17 cellular contexts compared by ENCODE assay signal in the genomic region with DNA sequence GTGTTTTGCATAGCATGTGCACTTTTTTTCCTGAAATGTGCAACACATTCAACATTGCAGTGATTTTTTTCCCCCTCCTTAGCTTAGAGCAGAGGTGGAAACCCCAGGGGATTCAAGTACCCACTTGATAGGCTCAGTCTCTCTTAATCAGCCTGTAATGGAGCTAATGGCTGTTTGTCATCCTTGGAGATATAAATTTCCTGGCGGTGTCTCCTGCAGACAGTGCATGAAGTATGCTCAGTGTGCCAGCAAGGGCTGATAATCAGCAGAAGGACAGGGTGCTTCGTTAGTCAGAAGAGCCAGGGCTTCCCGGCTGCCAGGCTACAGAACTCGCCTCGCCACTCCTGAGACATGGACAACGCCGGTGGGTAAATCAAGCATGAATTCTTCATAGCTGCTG.
DNase-seq lines count a peak whose midpoint lies in the region; ATAC-seq and TF ChIP-seq lines count a peak whose summit lies in the region.
"Had no signal": no experiment of that assay in that cellular context is flagged by ENCODE, and none has a peak within 500 bp of the region (broad histone marks: within the 10 kb centered on the region; RNA-seq: fewer than 3 reads in every experiment).

No MANE protein-coding gene starts in this region.

- TF ChIP-seq RAD21 in SK-N-SH (IDR thresholded peaks at IDR 0.05; ENCODE audit: low read length), result no peak

- WGBS in SK-N-SH (ENCODE audit: low lambda C conversion rate), result 85% methylated on average over 7 of the region's 7 CpGs
- WGBS in testis, 2 donors, result 37 to 50% methylated on average over 3 to 7 of the region's 7 CpGs
- WGBS in spleen, 5 donors, result 70 to 87% (median 80%) methylated on average over 7 of the region's 7 CpGs

- no peak overlapping the region for H3K9ac ChIP-seq in SK-N-SH

- H3K79me2 ChIP-seq in SK-N-SH (ENCODE audit: insufficient read depth), result no peaks in the 10 kb centered on the region

- peak; percentile 51 for ATAC-seq in SK-N-SH treated with all-trans-retinoic acid at 6 μM for 48 hours
- ATAC-seq: naive thymus-derived CD8-positive, alpha-beta T cell had no signal

- no peak for TF ChIP-seq POLR2A in testis (IDR thresholded peaks at IDR 0.05)
- TF ChIP-seq POLR2A in spleen (IDR thresholded peaks at IDR 0.05), result no peak

- H3K4me2 ChIP-seq in SK-N-SH, result no peak overlapping the region

- H3K4me3 ChIP-seq in SK-N-SH (ENCODE audit: low read depth in 2 of 2, low read length in 1 of 2), result no peak overlapping the region
- no peak overlapping the region for H3K4me3 ChIP-seq in epithelial cell of esophagus (ENCODE audit: low read length)
- H3K4me3 ChIP-seq in testis, result no peak overlapping the region
- H3K4me3 ChIP-seq in spleen, result no peak overlapping the region
- no peak overlapping the region for H3K4me3 ChIP-seq in CD4-positive, alpha-beta memory T cell (ENCODE audit: low read length in 2 of 2)

- no peak for TF ChIP-seq EP300 in SK-N-SH (IDR thresholded peaks at IDR 0.05; ENCODE audit: borderline replicate concordance in 1 of 2, low read depth in 1 of 2, low read length in 1 of 2)

- no peaks in the 10 kb centered on the region for H3K27me3 Mint-ChIP-seq in CD4-positive, alpha-beta memory T cell
- H3K27me3 Mint-ChIP-seq: activated CD4-positive, alpha-beta memory T cell treated with anti-CD3 and anti-CD28 coated beads for 36 hours; activated naive CD8-positive, alpha-beta T cell; CD4-positive, alpha-beta T cell; naive thymus-derived CD8-positive, alpha-beta T cell; stimulated activated naive CD8-positive, alpha-beta T cell treated with anti-CD3 and anti-CD28 coated beads, Interleukin-15, Interleukin-2, amounts not matched to agents 100 ng/mL and 50 ng/mL, for 24 hours had no signal

- DNase-seq in SK-N-SH (no peak), NCI-H524 treated with DMSO at 0.1 percent for 48 hours (lab: John Stamatoyannopoulos, UW) (peak; percentile 92), epithelial cell of esophagus (ENCODE audit: low read depth) (peak; percentile 9), testis (peak; percentile 67), spleen (no peak), midbrain (lab: John Stamatoyannopoulos, UW) (no peak)
- no peak for DNase-seq in CD4-positive, alpha-beta memory T cell
- DNase-seq: activated CD4-positive, alpha-beta memory T cell treated with anti-CD3 and anti-CD28 coated beads for 36 hours; activated T-cell treated with anti-CD3 and anti-CD28 coated beads, Interleukin-2, amount 50 U/mL, for 1 hour; CD4-positive, alpha-beta T cell; naive thymus-derived CD8-positive, alpha-beta T cell; NCI-H187; NCI-H748 treated with DMSO at 0.1 percent for 48 hours; stimulated activated CD4-positive, alpha-beta T cell treated with anti-CD3 and anti-CD28 coated beads, Interleukin-15, amount 100 ng/mL, for 24 hours had no signal

- no peak overlapping the region for H3K4me3 Mint-ChIP-seq in CD4-positive, alpha-beta memory T cell
- H3K4me3 Mint-ChIP-seq: activated CD4-positive, alpha-beta memory T cell treated with anti-CD3 and anti-CD28 coated beads for 36 hours; activated naive CD8-positive, alpha-beta T cell; CD4-positive, alpha-beta T cell; stimulated activated naive CD8-positive, alpha-beta T cell treated with anti-CD3 and anti-CD28 coated beads, Interleukin-15, Interleukin-2, amounts not matched to agents 100 ng/mL and 50 ng/mL, for 24 hours had no signal

- H3K36me3 ChIP-seq in SK-N-SH (replicated peaks in 1 of 2; ENCODE audit: control insufficient read depth in 1 of 2, insufficient read depth in 2 of 2, low read length in 1 of 2) (no peaks in the 10 kb centered on the region), testis (ENCODE audit: low read depth, missing control alignments) (no peaks in the 10 kb centered on the region), spleen (no peaks in the 10 kb centered on the region)
- H3K36me3 ChIP-seq in CD4-positive, alpha-beta memory T cell (ENCODE audit: insufficient read depth, low read length), result no peaks in the 10 kb centered on the region

- intact Hi-C loops in testis (cut with DNase I; ENCODE audit: low total_unique reads), result no loop called here
- intact Hi-C loops in spleen (cut with DNase I; ENCODE audit: low total_unique reads), result no loop called here
- intact Hi-C loops in CD4-positive, alpha-beta memory T cell (cut with micrococcal nuclease), result no loop called here

- H3F3A ChIP-seq in SK-N-SH (replicated peaks; ENCODE audit: insufficient read depth), result peaks cover 13% of the 10 kb centered on the region

- POLR2A ChIA-PET in SK-N-SH (lab: Yijun Ruan, JAX), result no interaction called here
- POLR2A ChIA-PET in CD4-positive, alpha-beta memory T cell (lab: Charles Lee; ENCODE audit: partially characterized antibody), result interaction anchor here (2.1 kb wide), 1 partner anchor 8 kb away, joined by 5 read pairs; no protein-coding TSS in a partner anchor

- TF ChIP-seq CTCF in SK-N-SH (IDR thresholded peaks at IDR 0.05) (no peak), epithelial cell of esophagus (IDR thresholded peaks at IDR 0.05; ENCODE audit: insufficient read depth, low read depth, low read length, missing control alignments) (no peak), testis (IDR thresholded peaks at IDR 0.05) (no peak), spleen (IDR thresholded peaks at IDR 0.05 in 8 of 11, conservative IDR thresholded peaks at IDR 0.05 in 3 of 11) (no peak)

- H3K27ac Mint-ChIP-seq in CD4-positive, alpha-beta memory T cell, result peak overlapping the region in 1 of 7 donors; percentile 22
- H3K27ac Mint-ChIP-seq: activated CD4-positive, alpha-beta memory T cell treated with anti-CD3 and anti-CD28 coated beads for 36 hours; activated naive CD8-positive, alpha-beta T cell; CD4-positive, alpha-beta T cell; naive thymus-derived CD8-positive, alpha-beta T cell; stimulated activated naive CD8-positive, alpha-beta T cell treated with anti-CD3 and anti-CD28 coated beads, Interleukin-15, Interleukin-2, amounts not matched to agents 100 ng/mL and 50 ng/mL, for 24 hours had no signal

- H3K4me1 ChIP-seq in SK-N-SH (ENCODE audit: control insufficient read depth in 1 of 2, insufficient read depth in 2 of 2, low read depth in 1 of 2, low read length in 1 of 2) (peaks cover 0 to 5% of the 10 kb centered on the region in 2 experiments; a peak in 3 of 4 replicates), testis (peaks cover 3% of the 10 kb centered on the region), spleen (peaks cover 6 to 19% (median 14%) of the 10 kb centered on the region in 6 donors)
- no peaks in the 10 kb centered on the region for H3K4me1 ChIP-seq in CD4-positive, alpha-beta memory T cell (ENCODE audit: insufficient read depth, low read length)

- no peaks in the 10 kb centered on the region for H3K9me2 ChIP-seq in SK-N-SH

- H4K20me1 ChIP-seq in SK-N-SH (ENCODE audit: insufficient read depth), result no peaks in the 10 kb centered on the region

- H3K27me3 ChIP-seq in SK-N-SH (ENCODE audit: insufficient read depth), result no peaks in the 10 kb centered on the region
- H3K27me3 ChIP-seq in testis, result no peaks in the 10 kb centered on the region
- no peaks in the 10 kb centered on the region for H3K27me3 ChIP-seq in spleen (replicated peaks in 1 of 7)
- H3K27me3 ChIP-seq in CD4-positive, alpha-beta memory T cell (ENCODE audit: insufficient read depth, low read length), result no peaks in the 10 kb centered on the region

- no peak overlapping the region for H2AFZ ChIP-seq in SK-N-SH (ENCODE audit: low read depth)

- no peak overlapping the region for H3K27ac ChIP-seq in SK-N-SH (ENCODE audit: low read depth in 2 of 2, low read length in 1 of 2)
- no peak overlapping the region for H3K27ac ChIP-seq in testis
- no peak overlapping the region for H3K27ac ChIP-seq in spleen
- no peak overlapping the region for H3K27ac ChIP-seq in CD4-positive, alpha-beta memory T cell (ENCODE audit: low read depth, low read length)

- H3K4me1 Mint-ChIP-seq in CD4-positive, alpha-beta memory T cell, result peaks cover 23 to 60% (median 39%) of the 10 kb centered on the region in 4 donors

- H3K9me3 ChIP-seq in SK-N-SH (no peaks in the 10 kb centered on the region), testis (no peaks in the 10 kb centered on the region), spleen (no peaks in the 10 kb centered on the region)
- no peaks in the 10 kb centered on the region for H3K9me3 ChIP-seq in CD4-positive, alpha-beta memory T cell (ENCODE audit: control insufficient read depth in 1 of 2, low read length in 2 of 2)

- CTCF ChIA-PET in SK-N-SH (lab: Yijun Ruan, JAX), result interaction anchor here (0.9 to 1.5 kb wide), 2 partner anchors 16 to 33 kb away, joined by 3 to 4 read pairs; no protein-coding TSS in a partner anchor
- CTCF ChIA-PET in CD4-positive, alpha-beta memory T cell (lab: Charles Lee; ENCODE audit: partially characterized antibody), result no interaction called here

- H3K36me3 Mint-ChIP-seq in CD4-positive, alpha-beta memory T cell, result peaks cover 4% of the 10 kb centered on the region in 2 donors
- H3K36me3 Mint-ChIP-seq: activated CD4-positive, alpha-beta memory T cell treated with anti-CD3 and anti-CD28 coated beads for 36 hours; naive thymus-derived CD8-positive, alpha-beta T cell had no signal

- H3K9me3 Mint-ChIP-seq in CD4-positive, alpha-beta memory T cell, result peaks cover 0 to 3% (median 0%) of the 10 kb centered on the region in 8 donors
- H3K9me3 Mint-ChIP-seq: activated CD4-positive, alpha-beta memory T cell treated with anti-CD3 and anti-CD28 coated beads for 36 hours; CD4-positive, alpha-beta T cell; naive thymus-derived CD8-positive, alpha-beta T cell; stimulated activated naive CD8-positive, alpha-beta T cell treated with anti-CD3 and anti-CD28 coated beads, Interleukin-15, Interleukin-2, amounts not matched to agents 100 ng/mL and 50 ng/mL, for 24 hours had no signal

TF ChIP-seq in SK-N-SH treated with all-trans-retinoic acid at 6 μM for 48 hours, 23 proteins besides CTCF, POLR2A, EP300 and RAD21:
- TF ChIP-seq ZNF565 (CRISPR knock-in tag; conservative IDR thresholded peaks at IDR 0.05; ENCODE audit: low read depth), result no peak
- TF ChIP-seq ISL1 (CRISPR knock-in tag; IDR thresholded peaks at IDR 0.05), result 0 out of 2 replicates have a peak, but pooled peaks have one; percentile 12

TF ChIP-seq in SK-N-SH, 30 proteins besides CTCF, POLR2A, EP300 and RAD21 (continues in another document):
- TF ChIP-seq NRF1 (IDR thresholded peaks at IDR 0.05; ENCODE audit: low read depth, low read length), result no peak
- TF ChIP-seq PBX3 (IDR thresholded peaks at IDR 0.05), result no peak
- no peak for TF ChIP-seq CHD2 (IDR thresholded peaks at IDR 0.05; ENCODE audit: low read length, partially characterized antibody)
- TF ChIP-seq RCOR1 (IDR thresholded peaks at IDR 0.05; ENCODE audit: low read length), result no peak
- TF ChIP-seq ELF1 (IDR thresholded peaks at IDR 0.05), result no peak
- no peak for TF ChIP-seq YY1 (IDR thresholded peaks at IDR 0.05; ENCODE audit: low read depth)
- no peak for TF ChIP-seq FOXJ3 (CRISPR knock-in tag; IDR thresholded peaks at IDR 0.05)

Comparison
In these comparisons a context has a peak if more than half of its experiments do, and no peak if none do; other contexts are left out.
1. DNase-seq: peak in NCI-H524 treated with DMSO at 0.1 percent for 48 hours (single experiment), epithelial cell of esophagus (single experiment) and testis (single experiment); none in SK-N-SH (single experiment), spleen (single experiment), midbrain (single experiment) and CD4-positive, alpha-beta memory T cell (0 of 5).